ENCODE assay signal across 22 cellular contexts in the genomic region with DNA sequence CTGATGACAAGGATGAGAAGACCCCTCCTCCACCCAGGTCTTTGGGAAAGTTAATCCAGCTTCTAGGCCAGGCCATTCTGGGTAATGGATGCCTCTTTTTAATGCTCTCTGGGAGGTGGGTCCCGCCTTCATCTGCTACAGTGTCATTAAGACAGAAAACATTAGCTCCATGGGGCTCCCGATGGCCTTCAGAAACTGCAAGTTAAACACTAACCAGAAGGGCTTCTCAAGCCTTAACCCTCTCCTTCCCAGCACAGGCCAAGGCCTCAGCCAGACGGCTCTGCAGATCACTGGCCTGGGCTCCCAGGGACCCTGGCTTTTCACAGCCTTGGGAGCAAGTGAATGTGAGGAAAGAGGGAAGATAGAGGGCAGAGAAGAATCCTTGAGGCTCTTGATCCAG.
"Had no signal": no experiment of that assay in that cellular context is flagged by ENCODE, and none has a peak within 500 bp of the region (broad histone marks: within the 10 kb centered on the region; RNA-seq: fewer than 3 reads in every experiment).

No MANE protein-coding gene starts in this region.

- FAIRE-seq: endometrium, keratinocyte, TTC549 had no signal

- H3K9me3 ChIP-seq: lower lobe of right lung, neutrophil, ovary, prostate gland, spleen, thoracic aorta, upper lobe of left lung had no signal

- H3K4me3 ChIP-seq: lower lobe of right lung, ovary, prostate gland, spleen, thoracic aorta, upper lobe of left lung had no signal

- H3K27ac ChIP-seq: lower lobe of right lung, neutrophil, ovary, prostate gland, spleen, thoracic aorta, upper lobe of left lung had no signal

- H3K36me3 ChIP-seq: lower lobe of right lung, neutrophil, ovary, prostate gland, spleen, thoracic aorta, upper lobe of left lung had no signal

- H3K27me3 ChIP-seq: ovary, upper lobe of left lung had no signal

- H3K4me1 ChIP-seq: lower lobe of right lung, prostate gland, spleen, upper lobe of left lung had no signal

- DNase-seq: activated B cell treated with CpG ODN at 0.5 μM for 24 hours; activated CD4-positive, alpha-beta T cell treated with anti-CD3 and anti-CD28 coated beads for 36 hours; activated CD4-positive, alpha-beta T cell treated with anti-CD3 and anti-CD28 coated beads, Interleukin-2, amount 50 U/mL, for 4 hours; activated naive CD4-positive, alpha-beta T cell treated with Interleukin-2 at 50 U/mL for 16 hours; activated naive CD8-positive, alpha-beta T cell treated with anti-CD3 and anti-CD28 coated beads for 36 hours; activated T-cell treated with anti-CD3 and anti-CD28 coated beads, Interleukin-2, amount 50 U/mL, for 48 hours; cerebellar nuclear complex; cortex of kidney; lower lobe of right lung; naive thymus-derived CD8-positive, alpha-beta T cell; ovary; spleen; stimulated activated CD4-positive, alpha-beta T cell treated with anti-CD3 and anti-CD28 coated beads, Interleukin-4, amount 100 ng/mL, for 24 hours; stimulated activated naive CD4-positive, alpha-beta T cell treated with Interleukin-2 at 50 U/mL for 16 hours; T-helper 1 cell; upper lobe of left lung had no signal
